Comparison of ENCODE assay signal across 9 cellular contexts in the genomic region with DNA sequence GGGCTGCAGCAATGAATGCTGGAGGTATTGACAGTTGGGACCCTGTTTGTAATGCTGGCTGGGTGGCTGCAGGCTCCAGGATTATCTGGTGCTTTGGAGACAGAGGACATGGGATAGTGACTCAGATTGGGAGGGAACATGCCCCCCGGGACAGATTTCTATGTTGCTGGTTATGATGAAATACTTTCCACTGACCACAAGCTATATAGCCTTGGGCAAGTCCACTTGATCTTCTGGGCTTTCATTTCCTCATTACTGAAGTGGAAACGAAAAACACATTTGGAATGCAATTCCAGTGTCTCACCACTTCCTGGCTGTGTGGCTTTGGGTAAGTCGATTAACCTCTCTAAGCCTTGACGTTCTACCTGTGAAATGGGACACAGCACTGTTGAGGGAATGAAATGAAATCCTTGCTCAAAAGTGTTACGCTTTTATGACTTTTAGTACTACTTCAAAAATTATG. TPM values are rescaled to one million over a fixed set of nuclear protein-coding genes. Genes with fewer than 3 reads are reported as not detected.
DNase-seq lines count a peak whose midpoint lies in the region; ATAC-seq and TF ChIP-seq lines count a peak whose summit lies in the region.
"Had no signal": no experiment of that assay in that cellular context is flagged by ENCODE, and none has a peak within 500 bp of the region (broad histone marks: within the 10 kb centered on the region; RNA-seq: fewer than 3 reads in every experiment).

No MANE protein-coding gene starts in this region.

- H3K36me3 Mint-ChIP-seq in T-helper 2 cell treated with Interferon-gamma antibody and Interleukin-4, amounts not matched to agents 5 μg/mL and 100 μg/mL, for 36 hours (ENCODE audit: low read depth), result peaks cover 7% of the 10 kb centered on the region
- H3K36me3 Mint-ChIP-seq in stimulated activated naive B cell treated with anti-CD40 and anti-IgM and Interleukin-4, amounts not matched to agents 10 μg/mL and 1 μg/mL and 100 μg/mL, for 72 hours, result peaks cover 0 to 11% of the 10 kb centered on the region in 2 donors

- TF ChIP-seq CTCF in gastroesophageal sphincter (IDR thresholded peaks at IDR 0.05), result peak in 1 of 4 experiments; percentile 29

- no peak for TF ChIP-seq POLR2A in gastroesophageal sphincter (IDR thresholded peaks at IDR 0.05)

- ATAC-seq in GM18502 (IDR thresholded peaks at IDR 0.05; ENCODE audit: poor library complexity, unreplicated experiment) (peak; percentile 59), HG03520 (IDR thresholded peaks at IDR 0.05; ENCODE audit: unreplicated experiment) (peak; percentile 47), gastroesophageal sphincter (peak; percentile 95), GM21515 (IDR thresholded peaks at IDR 0.05; ENCODE audit: unreplicated experiment) (no peak)
- ATAC-seq in stimulated activated naive B cell treated with anti-CD40 and anti-IgM and Interleukin-4, amounts not matched to agents 10 μg/mL and 1 μg/mL and 100 μg/mL, for 72 hours (replicated peaks), result peak; percentile 86 to 88

- H3K9me3 ChIP-seq in gastroesophageal sphincter, result no peaks in the 10 kb centered on the region
- H3K9me3 ChIP-seq: ovary had no signal

- peak overlapping the region; percentile 55 for H3K4me3 Mint-ChIP-seq in T-helper 2 cell treated with Interferon-gamma antibody and Interleukin-4, amounts not matched to agents 5 μg/mL and 100 μg/mL, for 36 hours
- peak overlapping the region in 1 of 2 donors; percentile 55 for H3K4me3 Mint-ChIP-seq in stimulated activated naive B cell treated with anti-CD40 and anti-IgM and Interleukin-4, amounts not matched to agents 10 μg/mL and 1 μg/mL and 100 μg/mL, for 72 hours

- H3K27me3 ChIP-seq in gastroesophageal sphincter, result no peaks in the 10 kb centered on the region
- H3K27me3 ChIP-seq: ovary had no signal

- H3K4me3 ChIP-seq in gastroesophageal sphincter, result no peak overlapping the region
- H3K4me3 ChIP-seq: ovary had no signal

- no peak for TF ChIP-seq EP300 in gastroesophageal sphincter (IDR thresholded peaks at IDR 0.05)

- peak overlapping the region in 3 of 4 donors; percentile 4 to 39 (median 22) for H3K27ac ChIP-seq in gastroesophageal sphincter
- H3K27ac ChIP-seq: ovary had no signal

- peaks cover 42% of the 10 kb centered on the region for H3K4me1 Mint-ChIP-seq in T-helper 2 cell treated with Interferon-gamma antibody and Interleukin-4, amounts not matched to agents 5 μg/mL and 100 μg/mL, for 36 hours (ENCODE audit: low read depth)
- peaks cover 31 to 54% of the 10 kb centered on the region in 2 donors for H3K4me1 Mint-ChIP-seq in stimulated activated naive B cell treated with anti-CD40 and anti-IgM and Interleukin-4, amounts not matched to agents 10 μg/mL and 1 μg/mL and 100 μg/mL, for 72 hours

- H3K27ac Mint-ChIP-seq in T-helper 2 cell treated with Interferon-gamma antibody and Interleukin-4, amounts not matched to agents 5 μg/mL and 100 μg/mL, for 36 hours, result peak overlapping the region; percentile 69
- peak overlapping the region; percentile 92 for H3K27ac Mint-ChIP-seq in stimulated activated naive B cell treated with anti-CD40 and anti-IgM and Interleukin-4, amounts not matched to agents 10 μg/mL and 1 μg/mL and 100 μg/mL, for 72 hours

- H3K36me3 ChIP-seq in gastroesophageal sphincter, result no peaks in the 10 kb centered on the region
- H3K36me3 ChIP-seq: ovary had no signal

- peaks cover 7% of the 10 kb centered on the region for H3K9me3 Mint-ChIP-seq in T-helper 2 cell treated with Interferon-gamma antibody and Interleukin-4, amounts not matched to agents 5 μg/mL and 100 μg/mL, for 36 hours
- no peaks in the 10 kb centered on the region for H3K9me3 Mint-ChIP-seq in stimulated activated naive B cell treated with anti-CD40 and anti-IgM and Interleukin-4, amounts not matched to agents 10 μg/mL and 1 μg/mL and 100 μg/mL, for 72 hours

- H3K27me3 Mint-ChIP-seq in T-helper 2 cell treated with Interferon-gamma antibody and Interleukin-4, amounts not matched to agents 5 μg/mL and 100 μg/mL, for 36 hours (ENCODE audit: low read depth), result no peaks in the 10 kb centered on the region
- H3K27me3 Mint-ChIP-seq in stimulated activated naive B cell treated with anti-CD40 and anti-IgM and Interleukin-4, amounts not matched to agents 10 μg/mL and 1 μg/mL and 100 μg/mL, for 72 hours, result no peaks in the 10 kb centered on the region

- H3K4me1 ChIP-seq in gastroesophageal sphincter, result no peaks in the 10 kb centered on the region

- 57 to 58% methylated on average over 3 to 4 of the region's 5 CpGs for WGBS in gastroesophageal sphincter (ENCODE audit: low coverage in 1 of 2), 2 donors

- peak; percentile 25 for DNase-seq in T-helper 2 cell treated with Interferon-gamma antibody and Interleukin-4, amounts not matched to agents 5 μg/mL and 100 μg/mL, for 36 hours (ENCODE audit: low spot score)
- DNase-seq in stimulated activated naive B cell treated with anti-CD40 and anti-IgM and Interleukin-4, amounts not matched to agents 10 μg/mL and 1 μg/mL and 100 μg/mL, for 72 hours, result peak; percentile 60
- DNase-seq in cerebellar nuclear complex (lab: John Stamatoyannopoulos, UW) (no peak), putamen (ENCODE audit: low spot score) (no peak)

RNA-seq across cellular contexts. Expression of a gene that starts 6.3 kb away (rescaled TPM):
- total RNA-seq in gastroesophageal sphincter, result 10 to 100 TPM; 24.0 to 47.0 (median 37.3) TPM

RNA-seq across cellular contexts. Expression of a gene that starts 29.4 kb away (rescaled TPM):
- 10 to 100 TPM; 12.3 to 22.8 (median 16.6) TPM for total RNA-seq in gastroesophageal sphincter

RNA-seq across cellular contexts. Expression of a gene that starts 29.7 kb away (rescaled TPM):
- total RNA-seq in gastroesophageal sphincter, result 10 to 100 TPM; 38.0 to 60.4 (median 53.3) TPM

Comparison
In these comparisons a context has a peak if more than half of its experiments do, and no peak if none do; other contexts are left out.
1. DNase-seq: peak in T-helper 2 cell treated with Interferon-gamma antibody and Interleukin-4, amounts not matched to agents 5 μg/mL and 100 μg/mL, for 36 hours (single experiment) and stimulated activated naive B cell treated with anti-CD40 and anti-IgM and Interleukin-4, amounts not matched to agents 10 μg/mL and 1 μg/mL and 100 μg/mL, for 72 hours (single experiment); none in cerebellar nuclear complex (0 of 2) and putamen (single experiment).